ENCODE assay signal across 8 cellular contexts in genomic region chr2:3536682-3537632, GRCh38. TPM values are rescaled to one million over a fixed set of nuclear protein-coding genes. Genes with fewer than 3 reads are reported as not detected.
DNase-seq lines count a peak whose midpoint lies in the region; ATAC-seq and TF ChIP-seq lines count a peak whose summit lies in the region.

No MANE protein-coding gene starts in this region.

- in situ Hi-C loops in brain microvascular endothelial cell (cut with HindIII; ENCODE audit: low pct_ligation_motif_present, low sequenced_read_pairs) = no loop called here

- H3K27ac ChIP-seq in brain microvascular endothelial cell (peak overlapping the region; percentile 98), testis (peak overlapping the region; percentile 78 to 89)

- H3K9me3 ChIP-seq in testis = no peaks in the 10 kb centered on the region

- peaks cover 5% of the 10 kb centered on the region for H3K4me1 ChIP-seq in testis

- ATAC-seq in HG02884 (IDR thresholded peaks at IDR 0.05; ENCODE audit: unreplicated experiment) = no peak

- intact Hi-C loops in testis (cut with DNase I; ENCODE audit: low total_unique reads) = no loop called here

- TF ChIP-seq POLR2A in testis (IDR thresholded peaks at IDR 0.05) = no peak

- H3K27me3 ChIP-seq in brain microvascular endothelial cell (replicated peaks) (no peaks in the 10 kb centered on the region), testis (no peaks in the 10 kb centered on the region)

- 64 to 73% methylated on average over 12 to 16 of the region's 16 CpGs for WGBS in testis, 2 donors

- peak; percentile 16 for DNase-seq in stimulated activated CD4-positive, alpha-beta T cell treated with anti-CD3 and anti-CD28 coated beads, Interleukin-1b, Interleukin-23, amount 100 ng/mL, for 48 hours
- DNase-seq in stimulated activated CD4-positive, alpha-beta T cell treated with anti-CD3 and anti-CD28 coated beads, Interleukin-4, amount 100 ng/mL, for 1 hour = no peak
- DNase-seq in NCI-H226 (peak; percentile 34), brain microvascular endothelial cell (peak; percentile 68), left kidney (ENCODE audit: low read depth, low spot score) (peak; percentile 87), testis (peak; percentile 62), NCI-H446 treated with DMSO at 0.1 percent for 48 hours (lab: John Stamatoyannopoulos, UW) (no peak)

- peak overlapping the region; percentile 56 for H3K4me3 ChIP-seq in brain microvascular endothelial cell (ENCODE audit: low read depth, low read length)
- peak overlapping the region; percentile 24 to 35 for H3K4me3 ChIP-seq in testis

- H3K36me3 ChIP-seq in brain microvascular endothelial cell (replicated peaks) = peaks cover 12% of the 10 kb centered on the region
- no peaks in the 10 kb centered on the region for H3K36me3 ChIP-seq in testis (ENCODE audit: low read depth, missing control alignments)

- TF ChIP-seq CTCF in brain microvascular endothelial cell (IDR thresholded peaks at IDR 0.05; ENCODE audit: low read depth, low read length, missing control alignments) = peak; percentile 82
- TF ChIP-seq CTCF in testis (IDR thresholded peaks at IDR 0.05) = peak in 2 of 3 experiments; percentile 30 to 51

RNA-seq across cellular contexts. Expression of gene ADI1, which starts 17.6 kb away (rescaled TPM):
- total RNA-seq in testis = 10 to 100 TPM; 41.6 to 52.5 TPM
- polyA plus RNA-seq in testis (ENCODE audit: insufficient read depth, low read depth, low replicate concordance) = 41.1 TPM

RNA-seq across cellular contexts. Expression of gene RNASEH1, which starts 21.2 kb away (rescaled TPM):
- total RNA-seq in testis = 10 to 100 TPM; 23.5 to 24.6 TPM
- polyA plus RNA-seq in testis (ENCODE audit: insufficient read depth, low read depth, low replicate concordance) = 19.5 TPM

RNA-seq across cellular contexts. Expression of gene RPS7, which starts 38.1 kb away (rescaled TPM):
- total RNA-seq in testis = 100 to 1,000 TPM; 728 to 906 TPM
- 989 TPM for polyA plus RNA-seq in testis (ENCODE audit: insufficient read depth, low read depth, low replicate concordance)

RNA-seq across cellular contexts. Expression of gene COLEC11, which starts 58.0 kb away (rescaled TPM):
- total RNA-seq in testis = 10 to 100 TPM; 15.4 to 15.8 TPM
- polyA plus RNA-seq in testis (ENCODE audit: insufficient read depth, low read depth, low replicate concordance) = 12.7 TPM

Comparison
In these comparisons a context has a peak if more than half of its experiments do, and no peak if none do; other contexts are left out.
1. DNase-seq: peak in stimulated activated CD4-positive, alpha-beta T cell treated with anti-CD3 and anti-CD28 coated beads, Interleukin-1b, Interleukin-23, amount 100 ng/mL, for 48 hours (single experiment), NCI-H226 (single experiment), brain microvascular endothelial cell (single experiment), left kidney (single experiment) and testis (single experiment); none in stimulated activated CD4-positive, alpha-beta T cell treated with anti-CD3 and anti-CD28 coated beads, Interleukin-4, amount 100 ng/mL, for 1 hour (single experiment) and NCI-H446 treated with DMSO at 0.1 percent for 48 hours (single experiment).